17 cellular contexts compared by ENCODE assay signal in genomic region chr7:47441796-47442744, GRCh38.
DNase-seq lines count a peak whose midpoint lies in the region; TF ChIP-seq lines count a peak whose summit lies in the region.
"Had no signal": no experiment of that assay in that cellular context is flagged by ENCODE, and none has a peak within 500 bp of the region (broad histone marks: within the 10 kb centered on the region; RNA-seq: fewer than 3 reads in every experiment).

No MANE protein-coding gene starts in this region.

- H3K4me1 Mint-ChIP-seq in mesothelial cell of epicardium: peaks cover 42% of the 10 kb centered on the region
- peaks cover 42% of the 10 kb centered on the region for H3K4me1 Mint-ChIP-seq in type B pancreatic cell (ENCODE audit: unreplicated experiment)
- H3K4me1 Mint-ChIP-seq: immature natural killer cell had no signal

- H3K36me3 Mint-ChIP-seq in mesothelial cell of epicardium (peaks cover 14% of the 10 kb centered on the region), type B pancreatic cell (peaks cover 12% of the 10 kb centered on the region)
- H3K36me3 Mint-ChIP-seq: immature natural killer cell had no signal

- in situ Hi-C loops in GM13976 (cut with MboI; ENCODE audit: low sequenced_read_pairs, unreplicated experiment): loop anchor here (25.0 kb wide), 1 partner anchor 370 kb away; no protein-coding TSS in a partner anchor

- TF ChIP-seq CTCF in choroid plexus epithelial cell (conservative IDR thresholded peaks at IDR 0.05; ENCODE audit: low read depth, low read length) (no peak), mesothelial cell of epicardium (IDR thresholded peaks at IDR 0.05; ENCODE audit: unreplicated experiment) (no peak), type B pancreatic cell (conservative IDR thresholded peaks at IDR 0.05) (no peak), foreskin fibroblast (IDR thresholded peaks at IDR 0.05; ENCODE audit: low read depth, low read length) (no peak), GM13976 (IDR thresholded peaks at IDR 0.05; ENCODE audit: borderline replicate concordance, control extremely low read depth, extremely low read depth, insufficient read depth, missing control alignments) (no peak)

- no peak overlapping the region for H3K4me3 Mint-ChIP-seq in mesothelial cell of epicardium
- no peak overlapping the region for H3K4me3 Mint-ChIP-seq in type B pancreatic cell
- H3K4me3 Mint-ChIP-seq: endodermal cell; immature natural killer cell; stimulated activated naive CD8-positive, alpha-beta T cell treated with anti-CD3 and anti-CD28 coated beads, Interleukin-15, Interleukin-2, amounts not matched to agents 100 ng/mL and 50 ng/mL, for 24 hours had no signal

- no peaks in the 10 kb centered on the region for H3K9me3 Mint-ChIP-seq in mesothelial cell of epicardium
- no peaks in the 10 kb centered on the region for H3K9me3 Mint-ChIP-seq in type B pancreatic cell
- H3K9me3 Mint-ChIP-seq: endodermal cell; immature natural killer cell; stimulated activated naive CD8-positive, alpha-beta T cell treated with anti-CD3 and anti-CD28 coated beads, Interleukin-15, Interleukin-2, amounts not matched to agents 100 ng/mL and 50 ng/mL, for 24 hours had no signal

- DNase-seq in NCI-H146 (lab: John Stamatoyannopoulos, UW) (peak; percentile 33), NCI-H146 treated with DMSO at 0.1 percent for 48 hours (lab: John Stamatoyannopoulos, UW; ENCODE audit: unreplicated experiment) (no peak), choroid plexus epithelial cell (ENCODE audit: low read depth) (peak; percentile 30), mesothelial cell of epicardium (ENCODE audit: low spot score in 2 of 2, unreplicated experiment in 2 of 2) (no peak), type B pancreatic cell (ENCODE audit: extremely low spot score, unreplicated experiment) (no peak), foreskin fibroblast (no peak), NCI-H82 (lab: John Stamatoyannopoulos, UW) (no peak), GM13976 (ENCODE audit: low spot score) (no peak)
- DNase-seq: 8988T; activated gamma-delta T cell; endodermal cell; immature natural killer cell; NCI-H2081 treated with DMSO at 0.1 percent for 48 hours; NK-92 treated with Interleukin-12 subunit alpha and Interleukin-12 subunit beta, amount 100 ng/mL, for 24 hours; WERI-Rb-1 had no signal

- no peak overlapping the region for H3K4me3 ChIP-seq in choroid plexus epithelial cell (ENCODE audit: low read depth, low read length)
- H3K4me3 ChIP-seq in foreskin fibroblast (ENCODE audit: low read depth in 1 of 2, low read length in 2 of 2): no peak overlapping the region
- H3K4me3 ChIP-seq: gastroesophageal sphincter had no signal

- H3K27me3 Mint-ChIP-seq in mesothelial cell of epicardium (ENCODE audit: low read depth) (no peaks in the 10 kb centered on the region), type B pancreatic cell (no peaks in the 10 kb centered on the region)
- H3K27me3 Mint-ChIP-seq: stimulated activated naive CD8-positive, alpha-beta T cell treated with anti-CD3 and anti-CD28 coated beads, Interleukin-15, Interleukin-2, amounts not matched to agents 100 ng/mL and 50 ng/mL, for 24 hours had no signal

- H3K27ac Mint-ChIP-seq in mesothelial cell of epicardium: peak overlapping the region; percentile 77
- H3K27ac Mint-ChIP-seq in type B pancreatic cell: peak overlapping the region; percentile 26
- H3K27ac Mint-ChIP-seq: immature natural killer cell; stimulated activated naive CD8-positive, alpha-beta T cell treated with anti-CD3 and anti-CD28 coated beads, Interleukin-15, Interleukin-2, amounts not matched to agents 100 ng/mL and 50 ng/mL, for 24 hours had no signal

Comparison
In these comparisons a context has a peak if more than half of its experiments do, and no peak if none do; other contexts are left out.
1. DNase-seq: peak in NCI-H146 (single experiment) and choroid plexus epithelial cell (single experiment); none in NCI-H146 treated with DMSO at 0.1 percent for 48 hours (single experiment), mesothelial cell of epicardium (0 of 2), type B pancreatic cell (single experiment), foreskin fibroblast (0 of 2), NCI-H82 (single experiment) and GM13976 (single experiment).